8 cellular contexts compared by ENCODE assay signal in genomic region chr5:135466178-135467050, GRCh38. TPM values are rescaled to one million over a fixed set of nuclear protein-coding genes. Genes with fewer than 3 reads are reported as not detected.
DNase-seq lines count a peak whose midpoint lies in the region; ATAC-seq and TF ChIP-seq lines count a peak whose summit lies in the region.

No MANE protein-coding gene starts in this region.

- H3K4me1 ChIP-seq in BLaER1 (peaks cover 25% of the 10 kb centered on the region), SJSA1 (replicated peaks) (no peaks in the 10 kb centered on the region; the same call in 1 of the 2 replicates), ovary (ENCODE audit: insufficient read depth) (no peaks in the 10 kb centered on the region), thyroid gland (peaks cover 3 to 7% of the 10 kb centered on the region in 2 donors)

- WGBS in ovary, 3 donors = 10 to 14% (median 11%) methylated on average over 43 of the region's 43 CpGs
- 9 to 11% methylated on average over 13 to 26 of the region's 43 CpGs for WGBS in thyroid gland, 2 donors

- H3K4me3 ChIP-seq in BLaER1 (peak overlapping the region; percentile 49), SJSA1 (no peak overlapping the region), ovary (no peak overlapping the region), thyroid gland (replicated peaks in 1 of 3) (no peak overlapping the region)

- no peak for TF ChIP-seq EP300 in ovary (IDR thresholded peaks at IDR 0.05)

- H3K36me3 ChIP-seq in BLaER1 = no peaks in the 10 kb centered on the region
- no peaks in the 10 kb centered on the region for H3K36me3 ChIP-seq in SJSA1
- no peaks in the 10 kb centered on the region for H3K36me3 ChIP-seq in ovary
- no peaks in the 10 kb centered on the region for H3K36me3 ChIP-seq in thyroid gland

- peak; percentile 46 to 68 (median 52) for TF ChIP-seq CTCF in ovary (IDR thresholded peaks at IDR 0.05)
- peak; percentile 63 to 93 (median 79) for TF ChIP-seq CTCF in thyroid gland (IDR thresholded peaks at IDR 0.05)

- no peak overlapping the region for H3K27ac ChIP-seq in BLaER1
- H3K27ac ChIP-seq in SJSA1 = no peak overlapping the region
- no peak overlapping the region for H3K27ac ChIP-seq in ovary
- no peak overlapping the region for H3K27ac ChIP-seq in thyroid gland

- DNase-seq in KG1 (lab: John Stamatoyannopoulos, UW) (peak; percentile 13), SJSA1 (ENCODE audit: low read depth in 1 of 2, low spot score in 2 of 2) (peak; percentile 60 to 84), germinal center (ENCODE audit: low spot score) (peak; percentile 76), ovary (peak; percentile 58 to 79 (median 67)), thyroid gland (peak; percentile 71 to 77)
- DNase-seq in activated naive CD4-positive, alpha-beta T cell (lab: John Stamatoyannopoulos, UW) = peak; percentile 46 to 53 (median 48)

- TF ChIP-seq POLR2A in ovary (IDR thresholded peaks at IDR 0.05) = no peak
- TF ChIP-seq POLR2A in thyroid gland (IDR thresholded peaks at IDR 0.05) = no peak

- intact Hi-C loops in ovary (cut with DNase I) = loop anchor here (5.0 to 10.0 kb wide), 2 partner anchors 78 to 86 kb away; no protein-coding TSS in a partner anchor
- intact Hi-C loops in thyroid gland (cut with DNase I) = loop anchor here (10.0 kb wide), 1 partner anchor 358 kb away; no protein-coding TSS in a partner anchor

- ATAC-seq in GM19397 (IDR thresholded peaks at IDR 0.05; ENCODE audit: unreplicated experiment) = peak; percentile 79

- no peaks in the 10 kb centered on the region for H3K9me3 ChIP-seq in BLaER1
- no peaks in the 10 kb centered on the region for H3K9me3 ChIP-seq in SJSA1 (replicated peaks)
- H3K9me3 ChIP-seq in ovary = no peaks in the 10 kb centered on the region
- H3K9me3 ChIP-seq in thyroid gland = no peaks in the 10 kb centered on the region

- H3K9ac ChIP-seq in BLaER1 = peak overlapping the region; percentile 40; the same call in 1 of the 2 replicates

- H3K27me3 ChIP-seq in BLaER1 (peaks cover 23% of the 10 kb centered on the region), SJSA1 (replicated peaks) (peaks cover 22% of the 10 kb centered on the region), ovary (no peaks in the 10 kb centered on the region), thyroid gland (peaks cover 20% of the 10 kb centered on the region)

- H4K20me1 ChIP-seq in BLaER1 = no peaks in the 10 kb centered on the region

- H3K4me2 ChIP-seq in BLaER1 = peak overlapping the region; percentile 88

RNA-seq across cellular contexts. Expression of gene TIFAB, which starts 14.3 kb away (rescaled TPM):
- total RNA-seq in SJSA1 (2014; rRNA removed; shearing (Covaris generic)) = not detected in 2 replicates
- total RNA-seq in ovary (under 1 TPM in 2 of 7 donors, not detected in 5; 0.05 to 0.08 TPM), thyroid gland (not detected)
- polyA plus RNA-seq in ovary = under 1 TPM in 1 of 2 donors, not detected in 1; 0.33 TPM

RNA-seq across cellular contexts. Expression of gene DCANP1, which starts 19.3 kb away (rescaled TPM):
- total RNA-seq in SJSA1 (2014; rRNA removed; shearing (Covaris generic)) = not detected in 2 replicates
- total RNA-seq in ovary (under 1 TPM in 1 of 7 donors, not detected in 6; 0.08 TPM), thyroid gland (not detected)
- not detected for polyA plus RNA-seq in ovary

Comparison
In these comparisons a context has a peak if more than half of its experiments do, and no peak if none do; other contexts are left out.
1. DNase-seq: peak in every context shown above with its lines; median percentile 76 in germinal center; 74 in thyroid gland; 72 in SJSA1; 67 in ovary; 48 in activated naive CD4-positive, alpha-beta T cell; 13 in KG1.